18 cellular contexts compared by ENCODE assay signal in the genomic region with DNA sequence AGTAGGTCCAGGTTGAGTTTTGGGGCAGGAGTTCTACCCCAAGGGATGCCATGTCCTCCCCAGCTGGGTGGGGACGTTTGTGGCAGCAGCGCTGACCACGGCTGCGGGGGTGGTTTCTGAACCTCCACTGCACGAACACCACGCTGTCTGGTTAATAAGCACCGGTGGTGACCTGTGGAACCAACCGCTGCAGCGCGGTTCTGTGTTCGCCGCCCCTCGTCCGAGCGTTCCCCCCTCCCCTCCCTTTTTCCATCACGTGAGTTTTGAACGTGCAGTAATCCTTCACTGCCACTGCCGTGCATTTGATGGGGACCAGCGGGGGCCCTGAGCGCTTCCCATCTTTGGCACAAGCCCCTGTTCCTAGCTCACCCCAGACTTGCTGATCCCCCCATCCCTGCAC. TPM values are rescaled to one million over a fixed set of nuclear protein-coding genes. Genes with fewer than 3 reads are reported as not detected.
A peak's percentile ranks its signal among the peaks of the same experiment; 100 is the strongest.
DNase-seq lines count a peak whose midpoint lies in the region; ATAC-seq, FAIRE-seq and TF ChIP-seq lines count a peak whose summit lies in the region.
"Had no signal": no experiment of that assay in that cellular context is flagged by ENCODE, and none has a peak within 500 bp of the region (broad histone marks: within the 10 kb centered on the region; RNA-seq: fewer than 3 reads in every experiment).

No MANE protein-coding gene starts in this region.

- H3K36me3 ChIP-seq in heart left ventricle (peaks cover 0 to 67% (median 51%) of the 10 kb centered on the region in 9 donors), SU-DHL-6 (ENCODE audit: low read length) (no peaks in the 10 kb centered on the region), tibial artery (peaks cover 44 to 74% (median 64%) of the 10 kb centered on the region in 3 donors)
- H3K36me3 ChIP-seq in CD8-positive, alpha-beta T cell (ENCODE audit: insufficient read depth, low read length) = peaks cover 4% of the 10 kb centered on the region

- H3K9me3 ChIP-seq in heart left ventricle (no peaks in the 10 kb centered on the region), right cardiac atrium (ENCODE audit: control insufficient read depth, low read length) (no peaks in the 10 kb centered on the region), SU-DHL-6 (ENCODE audit: insufficient read depth, low read length) (no peaks in the 10 kb centered on the region), tibial artery (no peaks in the 10 kb centered on the region)
- H3K9me3 ChIP-seq in CD8-positive, alpha-beta T cell (ENCODE audit: low read length) = no peaks in the 10 kb centered on the region

- peaks cover 0 to 40% (median 21%) of the 10 kb centered on the region in 12 donors for H3K4me1 ChIP-seq in heart left ventricle
- H3K4me1 ChIP-seq in right cardiac atrium (ENCODE audit: control insufficient read depth, insufficient read depth, low read length) = no peaks in the 10 kb centered on the region
- peaks cover 0 to 14% (median 13%) of the 10 kb centered on the region in 4 donors for H3K4me1 ChIP-seq in tibial artery
- no peaks in the 10 kb centered on the region for H3K4me1 ChIP-seq in CD8-positive, alpha-beta T cell (ENCODE audit: insufficient read depth, low read length)

- H3K9ac ChIP-seq in SU-DHL-6 (ENCODE audit: low read length) = no peak overlapping the region

- H3K4me3 ChIP-seq in heart left ventricle (no peak overlapping the region), right cardiac atrium (ENCODE audit: low read length) (no peak overlapping the region), SU-DHL-6 (ENCODE audit: insufficient read depth, low read length, poor library complexity, severe bottlenecking) (no peak overlapping the region), tibial artery (no peak overlapping the region)
- H3K4me3 ChIP-seq in CD8-positive, alpha-beta T cell (ENCODE audit: low read depth, low read length) = no peak overlapping the region

- H3K27me3 Mint-ChIP-seq in CD8-positive, alpha-beta T cell (ENCODE audit: low read depth) = no peaks in the 10 kb centered on the region

- no peaks in the 10 kb centered on the region for H3K79me2 ChIP-seq in SU-DHL-6 (ENCODE audit: insufficient read depth, low read length)

- no peaks in the 10 kb centered on the region for H3K9me3 Mint-ChIP-seq in CD8-positive, alpha-beta T cell
- H3K9me3 Mint-ChIP-seq: CD14-positive monocyte had no signal

- DNase-seq in heart left ventricle = peak in 1 of 5 donors; percentile 62
- no peak for DNase-seq in right cardiac atrium
- DNase-seq in left kidney (ENCODE audit: low read depth, low spot score) = peak; percentile 54
- DNase-seq in tibial artery = no peak
- DNase-seq in RCC 7860 (ENCODE audit: low spot score) = no peak
- no peak for DNase-seq in CD8-positive, alpha-beta T cell
- DNase-seq: H7; Kasumi-1; NCI-H187 treated with DMSO at 0.1 percent for 48 hours; NCI-H2171 treated with DMSO at 0.1 percent for 48 hours; NCI-H524 treated with DMSO at 0.1 percent for 48 hours; NK-92 treated with Interleukin-12 subunit alpha and Interleukin-12 subunit beta, amount 100 ng/mL, for 24 hours; PC-3; SHP77 had no signal

- peaks cover 30% of the 10 kb centered on the region for H3K36me3 Mint-ChIP-seq in CD8-positive, alpha-beta T cell

- no peak overlapping the region for H3K27ac Mint-ChIP-seq in CD8-positive, alpha-beta T cell

- no peak for TF ChIP-seq CTCF in heart left ventricle (IDR thresholded peaks at IDR 0.05)
- TF ChIP-seq CTCF in SU-DHL-6 (IDR thresholded peaks at IDR 0.05; ENCODE audit: insufficient read depth, low read length, poor library complexity, severe bottlenecking) = no peak
- no peak for TF ChIP-seq CTCF in tibial artery (IDR thresholded peaks at IDR 0.05)
- TF ChIP-seq CTCF in CD8-positive, alpha-beta T cell (IDR thresholded peaks at IDR 0.05) = no peak

- H3K4me3 Mint-ChIP-seq in CD8-positive, alpha-beta T cell = no peak overlapping the region
- H3K4me3 Mint-ChIP-seq: CD14-positive monocyte had no signal

- intact Hi-C loops in heart left ventricle (cut with DNase I) = loop anchor here in 1 of 10 donors (10.0 kb wide), 1 partner anchor 133 kb away; no protein-coding TSS in a partner anchor
- intact Hi-C loops in right cardiac atrium (cut with DNase I) = no loop called here
- intact Hi-C loops in tibial artery (cut with DNase I; ENCODE audit: low total_unique reads) = no loop called here
- intact Hi-C loops in CD8-positive, alpha-beta T cell (cut with DNase I, micrococcal nuclease) = no loop called here

- no peaks in the 10 kb centered on the region for H3K4me1 Mint-ChIP-seq in CD8-positive, alpha-beta T cell (ENCODE audit: low read depth)
- H3K4me1 Mint-ChIP-seq: CD14-positive monocyte had no signal

- ATAC-seq in heart left ventricle (peak in 2 of 4 donors; percentile 16 to 34), right cardiac atrium (no peak), GM18520 (IDR thresholded peaks at IDR 0.05; ENCODE audit: unreplicated experiment) (no peak)
- ATAC-seq in CD8-positive, alpha-beta T cell = no peak
- ATAC-seq: HepG2, PC-3 had no signal

- no peak for FAIRE-seq in RCC 7860 (lab: Jason Lieb, UNC)
- FAIRE-seq: HepG2 had no signal

- no peaks in the 10 kb centered on the region for H3F3A ChIP-seq in SU-DHL-6 (ENCODE audit: insufficient read depth)

- TF ChIP-seq POLR2A in heart left ventricle (IDR thresholded peaks at IDR 0.05) = no peak

- no peak overlapping the region for H3K4me2 ChIP-seq in SU-DHL-6 (ENCODE audit: low read depth, low read length, poor library complexity, severe bottlenecking)

- CTCF ChIA-PET in CD8-positive, alpha-beta T cell (lab: Charles Lee) = no interaction called here

- H3K27ac ChIP-seq in heart left ventricle (peak overlapping the region in 7 of 12 donors; percentile 13 to 80 (median 67)), right cardiac atrium (ENCODE audit: low read length) (no peak overlapping the region), SU-DHL-6 (ENCODE audit: low read depth, low read length) (peak overlapping the region; percentile 26; the same call in 1 of the 2 replicates), tibial artery (peak overlapping the region; percentile 1 to 36)
- no peak overlapping the region for H3K27ac ChIP-seq in CD8-positive, alpha-beta T cell (ENCODE audit: low read depth, low read length)

- no peaks in the 10 kb centered on the region for H3K27me3 ChIP-seq in heart left ventricle
- H3K27me3 ChIP-seq in right cardiac atrium (ENCODE audit: control insufficient read depth, insufficient read depth) = no peaks in the 10 kb centered on the region
- H3K27me3 ChIP-seq in SU-DHL-6 (ENCODE audit: low read length) = no peaks in the 10 kb centered on the region
- H3K27me3 ChIP-seq in tibial artery = no peaks in the 10 kb centered on the region
- no peaks in the 10 kb centered on the region for H3K27me3 ChIP-seq in CD8-positive, alpha-beta T cell (ENCODE audit: insufficient read depth, low read length)

- no peak overlapping the region for H2AFZ ChIP-seq in SU-DHL-6 (ENCODE audit: low read depth, low read length, severe bottlenecking)

- no peaks in the 10 kb centered on the region for H3K9me2 ChIP-seq in SU-DHL-6 (replicated peaks; ENCODE audit: insufficient read depth, low read length)

- POLR2A ChIA-PET in CD8-positive, alpha-beta T cell (lab: Charles Lee) = no interaction called here

- H4K20me1 ChIP-seq in SU-DHL-6 (ENCODE audit: low read depth, low read length) = no peaks in the 10 kb centered on the region

- WGBS in heart left ventricle, 4 donors = 38 to 73% (median 54%) methylated on average over 19 to 20 of the region's 20 CpGs
- WGBS in right cardiac atrium = 52% methylated on average over 20 of the region's 20 CpGs

RNA-seq across cellular contexts. Expression of a gene that starts 6.4 kb away (rescaled TPM):
- 100 to 1,000 TPM in 8 of 9 donors, 10 to 100 TPM in 1; 78.9 to 247 (median 160) TPM for total RNA-seq in heart left ventricle
- 100 to 1,000 TPM in 1 of 2 donors, 10 to 100 TPM in 1; 64.7 to 258 TPM for polyA plus RNA-seq in heart left ventricle
- total RNA-seq in right cardiac atrium = 100 to 1,000 TPM; 156 to 212 (median 188) TPM
- polyA plus RNA-seq in right cardiac atrium = 217 TPM
- total RNA-seq in CD8-positive, alpha-beta T cell = 1 to 10 TPM; 2.4 to 3.5 TPM

RNA-seq across cellular contexts. Expression of a gene that starts 28.2 kb away (rescaled TPM):
- total RNA-seq in heart left ventricle = 10 to 100 TPM; 26.0 to 58.9 (median 28.8) TPM
- polyA plus RNA-seq in heart left ventricle = 10 to 100 TPM; 27.3 to 32.5 TPM
- total RNA-seq in right cardiac atrium = 10 to 100 TPM; 36.2 to 46.4 (median 42.3) TPM
- polyA plus RNA-seq in right cardiac atrium = 36.6 TPM
- total RNA-seq in CD8-positive, alpha-beta T cell = 10 to 100 TPM; 42.2 to 49.1 TPM

RNA-seq across cellular contexts. Expression of a gene that starts 35.3 kb away (rescaled TPM):
- total RNA-seq in heart left ventricle = 100 to 1,000 TPM in 2 of 9 donors, 10 to 100 TPM in 7; 41.0 to 203 (median 53.9) TPM
- 100 to 1,000 TPM; 126 to 191 TPM for polyA plus RNA-seq in heart left ventricle
- 10 to 100 TPM; 74.6 to 88.5 (median 85.1) TPM for total RNA-seq in right cardiac atrium
- 201 TPM for polyA plus RNA-seq in right cardiac atrium
- 100 to 1,000 TPM; 104 to 115 TPM for total RNA-seq in CD8-positive, alpha-beta T cell

Comparison
In these comparisons a context has a peak if more than half of its experiments do, and no peak if none do; other contexts are left out.
1. H3K27ac ChIP-seq: peak in heart left ventricle (7 of 12), SU-DHL-6 (single experiment) and tibial artery (2 of 2); none in right cardiac atrium (single experiment) and CD8-positive, alpha-beta T cell (single experiment).
2. RNA of a gene that starts 6.4 kb away (total RNA-seq): 156 to 212 TPM in right cardiac atrium and 78.9 to 247 TPM in heart left ventricle; 2.4 to 3.5 TPM in CD8-positive, alpha-beta T cell; every median in the first group is over 10 times any median in the second.